Comparison of ENCODE assay signal across 19 cellular contexts in genomic region chr7:158778476-158778875, GRCh38. TPM values are rescaled to one million over a fixed set of nuclear protein-coding genes. Genes with fewer than 3 reads are reported as not detected.
DNase-seq lines count a peak whose midpoint lies in the region; ATAC-seq and TF ChIP-seq lines count a peak whose summit lies in the region.
"Had no signal": no experiment of that assay in that cellular context is flagged by ENCODE, and none has a peak within 500 bp of the region (broad histone marks: within the 10 kb centered on the region; RNA-seq: fewer than 3 reads in every experiment).

No MANE protein-coding gene starts in this region.

- no peaks in the 10 kb centered on the region for H3K9me3 ChIP-seq in left ventricle myocardium inferior (replicated peaks)
- H3K9me3 ChIP-seq in gastroesophageal sphincter, result no peaks in the 10 kb centered on the region
- H3K9me3 ChIP-seq: pancreas, upper lobe of left lung had no signal

- H3K27ac Mint-ChIP-seq in type B pancreatic cell, result peak overlapping the region; percentile 2
- H3K27ac Mint-ChIP-seq: GM23338 had no signal

- no peaks in the 10 kb centered on the region for H3K9me3 Mint-ChIP-seq in type B pancreatic cell
- H3K9me3 Mint-ChIP-seq: GM23338 had no signal

- ATAC-seq in left ventricle myocardium superior (no peak), gastroesophageal sphincter (no peak)
- ATAC-seq: GM23338, HepG2 had no signal

- WGBS in gastroesophageal sphincter (ENCODE audit: low coverage in 1 of 2), 2 donors, result 21 to 42% methylated on average over 6 of the region's 6 CpGs

- peaks cover 18% of the 10 kb centered on the region for H3K36me3 Mint-ChIP-seq in type B pancreatic cell

- H3K36me3 ChIP-seq in left ventricle myocardium inferior (peaks cover 37% of the 10 kb centered on the region), gastroesophageal sphincter (peaks cover 0 to 50% of the 10 kb centered on the region in 2 donors)

- H3K27ac ChIP-seq in left ventricle myocardium inferior (replicated peaks), result peak overlapping the region; percentile 53
- H3K27ac ChIP-seq in VCaP, result peak overlapping the region; percentile 76
- peak overlapping the region; percentile 58 to 90 (median 87) for H3K27ac ChIP-seq in gastroesophageal sphincter
- H3K27ac ChIP-seq: pancreas had no signal

- H3K4me1 ChIP-seq in left ventricle myocardium inferior (peaks cover 43% of the 10 kb centered on the region), gastroesophageal sphincter (peaks cover 11 to 56% (median 20%) of the 10 kb centered on the region in 3 donors)

- no peak for TF ChIP-seq EP300 in gastroesophageal sphincter (IDR thresholded peaks at IDR 0.05)

- no peak for TF ChIP-seq CTCF in left ventricle myocardium inferior (IDR thresholded peaks at IDR 0.05; ENCODE audit: borderline replicate concordance)
- no peak for TF ChIP-seq CTCF in VCaP (conservative IDR thresholded peaks at IDR 0.05)
- TF ChIP-seq CTCF in gastroesophageal sphincter (IDR thresholded peaks at IDR 0.05), result no peak
- no peak for TF ChIP-seq CTCF in type B pancreatic cell (conservative IDR thresholded peaks at IDR 0.05)

- no peaks in the 10 kb centered on the region for H3K27me3 Mint-ChIP-seq in type B pancreatic cell

- no peak for DNase-seq in left ventricle myocardium inferior
- DNase-seq in left ventricle myocardium superior, result no peak
- no peak for DNase-seq in type B pancreatic cell (ENCODE audit: extremely low spot score, unreplicated experiment)
- DNase-seq in HT-29 (ENCODE audit: low spot score), result no peak
- no peak for DNase-seq in stimulated activated CD4-positive, alpha-beta T cell treated with anti-CD3 and anti-CD28 coated beads, Interleukin-4, amount 100 ng/mL, for 4 hours
- no peak for DNase-seq in COR-L47 (lab: John Stamatoyannopoulos, UW)
- DNase-seq: amygdala, dorsolateral prefrontal cortex, foreskin melanocyte, GF-D8, mesendoderm, MV-4-11, pancreas, SIG-M5, upper lobe of left lung had no signal

- H3K4me1 Mint-ChIP-seq in type B pancreatic cell (ENCODE audit: unreplicated experiment), result no peaks in the 10 kb centered on the region

- no peaks in the 10 kb centered on the region for H3K27me3 ChIP-seq in left ventricle myocardium inferior (ENCODE audit: low read depth)
- no peaks in the 10 kb centered on the region for H3K27me3 ChIP-seq in gastroesophageal sphincter
- H3K27me3 ChIP-seq: dorsolateral prefrontal cortex, pancreas, upper lobe of left lung had no signal

- H3K4me3 ChIP-seq in left ventricle myocardium inferior (no peak overlapping the region), gastroesophageal sphincter (no peak overlapping the region)
- H3K4me3 ChIP-seq: dorsolateral prefrontal cortex, GM23338, pancreas, upper lobe of left lung had no signal

- no peak overlapping the region for H3K4me3 Mint-ChIP-seq in type B pancreatic cell
- H3K4me3 Mint-ChIP-seq: GM23338 had no signal

- intact Hi-C loops in left ventricle myocardium inferior (cut with micrococcal nuclease) (no loop called here), left ventricle myocardium superior (cut with micrococcal nuclease) (no loop called here)

- TF ChIP-seq POLR2A in gastroesophageal sphincter (IDR thresholded peaks at IDR 0.05), result no peak

RNA-seq across cellular contexts. Expression of gene ESYT2, which starts 50.8 kb away (rescaled TPM):
- total RNA-seq in left ventricle myocardium inferior (41.1 TPM), left ventricle myocardium superior (44.3 TPM), gastroesophageal sphincter (100 to 1,000 TPM; 209 to 286 (median 230) TPM), type B pancreatic cell (ENCODE audit: low replicate concordance) (42.1 and 89.4 TPM in 2 replicates)
- total RNA-seq in HT-29 (2014; rRNA removed; shearing (Covaris generic)), result 75.4 and 76.4 TPM in 2 replicates
